8 cellular contexts compared by ENCODE assay signal in genomic region chr2:142170847-142171246, GRCh38. TPM values are rescaled to one million over a fixed set of nuclear protein-coding genes. Genes with fewer than 3 reads are reported as not detected.
"Had no signal": no experiment of that assay in that cellular context is flagged by ENCODE, and none has a peak within 500 bp of the region (broad histone marks: within the 10 kb centered on the region; RNA-seq: fewer than 3 reads in every experiment).

No MANE protein-coding gene starts in this region.

- ATAC-seq: HCT116, HepG2 had no signal

- H3K4me1 ChIP-seq: HAP-1 had no signal

- H3K36me3 ChIP-seq: HAP-1 had no signal

- DNase-seq: GM23248, GOT3, H7, HFFc6 had no signal

- H3K9me3 ChIP-seq: HAP-1 had no signal

- H3K27ac ChIP-seq: GM23248, HL-60 had no signal

- H3K4me3 ChIP-seq: GM23248, HAP-1 had no signal

RNA-seq across cellular contexts. Expression of gene LRP1B, which starts 40.0 kb away (rescaled TPM):
- total RNA-seq: GM23248, HFFc6 had no signal
